ENCODE assay signal across 1 cellular context in genomic region chr7:127819975-127820778, GRCh38.
TF ChIP-seq lines count a peak whose summit lies in the region.

No MANE protein-coding gene starts in this region.

TF ChIP-seq in K562, 482 proteins besides CTCF, POLR2A, EP300 and RAD21 (continued from another document and continues in another):
- TF ChIP-seq PBX2 (CRISPR knock-in tag; IDR thresholded peaks at IDR 0.05; ENCODE audit: low read depth) (no peak), PBX2 (tag; conservative IDR thresholded peaks at IDR 0.05; ENCODE audit: low read depth) (peak; percentile 96), PML (IDR thresholded peaks at IDR 0.05; ENCODE audit: low read length) (0 out of 2 replicates have a peak, but pooled peaks have one; percentile 16), SMARCA4 (IDR thresholded peaks at IDR 0.05) (peak; percentile 70; the same call in 1 of the 2 replicates), L3MBTL2 (IDR thresholded peaks at IDR 0.05) (peak; percentile 80), HDAC3 (IDR thresholded peaks at IDR 0.05; ENCODE audit: borderline replicate concordance, partially characterized antibody) (peak; percentile 36), ZNF318 (IDR thresholded peaks at IDR 0.05; ENCODE audit: borderline replicate concordance in 1 of 2, low read depth in 1 of 2) (peak in 1 of 2 experiments; percentile 75; a peak in 2 of 4 replicates), LARP7 (IDR thresholded peaks at IDR 0.05) (0 out of 2 replicates have a peak, but pooled peaks have one; percentile 28), NCOR1 (IDR thresholded peaks at IDR 0.05) (0 out of 2 replicates have a peak, but pooled peaks have one; percentile 7), ZBTB1 (CRISPR knock-in tag; IDR thresholded peaks at IDR 0.05; ENCODE audit: borderline replicate concordance, low read depth) (peak; percentile 24; the same call in 1 of the 2 replicates), ZNF592 (IDR thresholded peaks at IDR 0.05) (peak; percentile 53; the same call in 1 of the 2 replicates), ARID1B (IDR thresholded peaks at IDR 0.05) (peak; percentile 68), LCOR (CRISPR knock-in tag; IDR thresholded peaks at IDR 0.05) (0 out of 2 replicates have a peak, but pooled peaks have one; percentile 19), KDM2B (CRISPR knock-in tag; IDR thresholded peaks at IDR 0.05) (no peak), SMARCE1 (IDR thresholded peaks at IDR 0.05) (peak; percentile 78; the same call in 1 of the 2 replicates), DDX20 (tag; IDR thresholded peaks at IDR 0.05; ENCODE audit: low read depth) (peak; percentile 19; the same call in 1 of the 2 replicates), NEUROD1 (IDR thresholded peaks at IDR 0.05; ENCODE audit: borderline replicate concordance, low read depth, low read length, partially characterized antibody) (peak; percentile 0), ILK (tag; IDR thresholded peaks at IDR 0.05; ENCODE audit: borderline replicate concordance, low read depth) (no peak), KAT7 (CRISPR knock-in tag; IDR thresholded peaks at IDR 0.05; ENCODE audit: borderline replicate concordance) (0 out of 2 replicates have a peak, but pooled peaks have one; percentile 58), ZNF175 (CRISPR knock-in tag; IDR thresholded peaks at IDR 0.05; ENCODE audit: low read depth) (peak; percentile 91; the same call in 1 of the 2 replicates), CREB1 (IDR thresholded peaks at IDR 0.05) (no peak), CREB1 (CRISPR knock-in tag; IDR thresholded peaks at IDR 0.05) (peak; percentile 50; the same call in 1 of the 2 replicates), MNT (conservative IDR thresholded peaks at IDR 0.05) (peak in 1 of 2 experiments; percentile 42; a peak in 1 of 4 replicates)
- TF ChIP-seq, protein P1, sequence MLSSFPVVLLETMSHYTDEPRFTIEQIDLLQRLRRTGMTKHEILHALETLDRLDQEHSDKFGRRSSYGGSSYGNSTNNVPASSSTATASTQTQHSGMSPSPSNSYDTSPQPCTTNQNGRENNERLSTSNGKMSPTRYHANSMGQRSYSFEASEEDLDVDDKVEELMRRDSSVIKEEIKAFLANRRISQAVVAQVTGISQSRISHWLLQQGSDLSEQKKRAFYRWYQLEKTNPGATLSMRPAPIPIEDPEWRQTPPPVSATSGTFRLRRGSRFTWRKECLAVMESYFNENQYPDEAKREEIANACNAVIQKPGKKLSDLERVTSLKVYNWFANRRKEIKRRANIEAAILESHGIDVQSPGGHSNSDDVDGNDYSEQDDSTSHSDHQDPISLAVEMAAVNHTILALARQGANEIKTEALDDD (IDR thresholded peaks at IDR 0.05), result peak; percentile 91
